8 cellular contexts compared by ENCODE assay signal in genomic region chr12:69157023-69157655, GRCh38.
A peak's percentile ranks its signal among the peaks of the same experiment; 100 is the strongest.
DNase-seq lines count a peak whose midpoint lies in the region; ATAC-seq and TF ChIP-seq lines count a peak whose summit lies in the region.

No MANE protein-coding gene starts in this region.

- TF ChIP-seq CTCF in GM20000 (IDR thresholded peaks at IDR 0.05; ENCODE audit: extremely low read depth, missing control alignments), result peak; percentile 92
- TF ChIP-seq CTCF in OCI-LY1 (IDR thresholded peaks at IDR 0.05; ENCODE audit: low read length), result peak; percentile 96

- no peaks in the 10 kb centered on the region for H3K27me3 Mint-ChIP-seq in naive B cell

- no peaks in the 10 kb centered on the region for H3K79me2 ChIP-seq in OCI-LY1 (ENCODE audit: insufficient read depth, low read length)

- H3K9me3 Mint-ChIP-seq in naive B cell, result no peaks in the 10 kb centered on the region
- no peaks in the 10 kb centered on the region for H3K9me3 Mint-ChIP-seq in stimulated activated effector memory CD8-positive, alpha-beta T cell treated with anti-CD3 and anti-CD28 coated beads, Interleukin-12 subunit alpha, Interleukin-12 subunit beta, amount 100 ng/mL, for 72 hours

- H3K9me2 ChIP-seq in OCI-LY1 (ENCODE audit: low read depth, low read length), result no peaks in the 10 kb centered on the region

- no peak overlapping the region for H3K9ac ChIP-seq in OCI-LY1 (ENCODE audit: low read length)

- H3K36me3 Mint-ChIP-seq in naive B cell, result no peaks in the 10 kb centered on the region
- peaks cover 5% of the 10 kb centered on the region for H3K36me3 Mint-ChIP-seq in stimulated activated effector memory CD8-positive, alpha-beta T cell treated with anti-CD3 and anti-CD28 coated beads, Interleukin-12 subunit alpha, Interleukin-12 subunit beta, amount 100 ng/mL, for 72 hours

- DNase-seq in Caki2 (ENCODE audit: low read depth) (peak; percentile 79), GM20000 (ENCODE audit: low spot score) (peak; percentile 86), HK-2 (ENCODE audit: unreplicated experiment) (peak; percentile 81), epithelial cell of prostate (ENCODE audit: low read depth, low spot score) (peak; percentile 12), naive B cell (peak; percentile 82)
- DNase-seq in activated CD8-positive, alpha-beta memory T cell treated with anti-CD3 and anti-CD28 coated beads, Interleukin-2, amount 50 U/mL, for 4 hours, result peak; percentile 90
- DNase-seq in stimulated activated effector memory CD8-positive, alpha-beta T cell treated with anti-CD3 and anti-CD28 coated beads, Interleukin-12 subunit alpha, Interleukin-12 subunit beta, amount 100 ng/mL, for 72 hours (ENCODE audit: low spot score in 2 of 2), result peak; percentile 95 to 97

- peaks cover 15% of the 10 kb centered on the region for H3K4me1 ChIP-seq in OCI-LY1 (ENCODE audit: insufficient read depth, low read length, severe bottlenecking)

- peak overlapping the region in 6 of 8 donors; percentile 14 to 78 (median 69) for H3K4me3 Mint-ChIP-seq in naive B cell
- H3K4me3 Mint-ChIP-seq in stimulated activated effector memory CD8-positive, alpha-beta T cell treated with anti-CD3 and anti-CD28 coated beads, Interleukin-12 subunit alpha, Interleukin-12 subunit beta, amount 100 ng/mL, for 72 hours, result peak overlapping the region; percentile 43

- no peaks in the 10 kb centered on the region for H3K27me3 ChIP-seq in OCI-LY1 (ENCODE audit: insufficient read depth, low read length)

- H3K36me3 ChIP-seq in OCI-LY1 (ENCODE audit: insufficient read depth, low read length), result no peaks in the 10 kb centered on the region

- in situ Hi-C loops in Caki2 (cut with HindIII; ENCODE audit: low pct_unique_long_range_greater_than_20kb, low sequenced_read_pairs), result no loop called here

- ATAC-seq in naive B cell (ENCODE audit: low read depth in 2 of 2), result peak; percentile 97 to 98
- ATAC-seq in stimulated activated effector memory CD8-positive, alpha-beta T cell treated with anti-CD3 and anti-CD28 coated beads, Interleukin-12 subunit alpha, Interleukin-12 subunit beta, amount 100 ng/mL, for 72 hours, result peak; percentile 81

- H3K4me2 ChIP-seq in OCI-LY1 (ENCODE audit: low read length), result peak overlapping the region; percentile 27; the same call in 1 of the 2 replicates

- H3K4me1 Mint-ChIP-seq in naive B cell, result peaks cover 4 to 13% (median 7%) of the 10 kb centered on the region in 3 donors
- peaks cover 44% of the 10 kb centered on the region for H3K4me1 Mint-ChIP-seq in stimulated activated effector memory CD8-positive, alpha-beta T cell treated with anti-CD3 and anti-CD28 coated beads, Interleukin-12 subunit alpha, Interleukin-12 subunit beta, amount 100 ng/mL, for 72 hours

- H3K27ac Mint-ChIP-seq in naive B cell, result peak overlapping the region in 3 of 6 donors; percentile 31 to 76 (median 71)
- H3K27ac Mint-ChIP-seq in stimulated activated effector memory CD8-positive, alpha-beta T cell treated with anti-CD3 and anti-CD28 coated beads, Interleukin-12 subunit alpha, Interleukin-12 subunit beta, amount 100 ng/mL, for 72 hours, result peak overlapping the region; percentile 64

- H2AFZ ChIP-seq in OCI-LY1 (ENCODE audit: low read length), result 0 out of 2 replicates have a peak overlapping the region, but pooled peaks have one; percentile 32

- no peaks in the 10 kb centered on the region for H3K9me3 ChIP-seq in OCI-LY1 (ENCODE audit: low read length)

- H3K4me3 ChIP-seq in OCI-LY1 (ENCODE audit: low read depth, low read length, poor library complexity, severe bottlenecking), result no peak overlapping the region

- H4K20me1 ChIP-seq in OCI-LY1 (ENCODE audit: insufficient read depth, low read length), result no peaks in the 10 kb centered on the region

- no peaks in the 10 kb centered on the region for H3F3A ChIP-seq in OCI-LY1 (ENCODE audit: insufficient read depth, low read length)

- H3K27ac ChIP-seq in OCI-LY1 (ENCODE audit: low read depth, low read length, poor library complexity, severe bottlenecking) (no peak overlapping the region), epithelial cell of prostate (no peak overlapping the region)

Comparison
In these comparisons a context has a peak if more than half of its experiments do, and no peak if none do; other contexts are left out.
1. DNase-seq: peak in every context shown above with its lines; median percentile 96 in stimulated activated effector memory CD8-positive, alpha-beta T cell treated with anti-CD3 and anti-CD28 coated beads, Interleukin-12 subunit alpha, Interleukin-12 subunit beta, amount 100 ng/mL, for 72 hours; 90 in activated CD8-positive, alpha-beta memory T cell treated with anti-CD3 and anti-CD28 coated beads, Interleukin-2, amount 50 U/mL, for 4 hours; 86 in GM20000; 82 in naive B cell; 81 in HK-2; 79 in Caki2; 12 in epithelial cell of prostate.